Comparison of ENCODE assay signal across 9 cellular contexts in the genomic region with DNA sequence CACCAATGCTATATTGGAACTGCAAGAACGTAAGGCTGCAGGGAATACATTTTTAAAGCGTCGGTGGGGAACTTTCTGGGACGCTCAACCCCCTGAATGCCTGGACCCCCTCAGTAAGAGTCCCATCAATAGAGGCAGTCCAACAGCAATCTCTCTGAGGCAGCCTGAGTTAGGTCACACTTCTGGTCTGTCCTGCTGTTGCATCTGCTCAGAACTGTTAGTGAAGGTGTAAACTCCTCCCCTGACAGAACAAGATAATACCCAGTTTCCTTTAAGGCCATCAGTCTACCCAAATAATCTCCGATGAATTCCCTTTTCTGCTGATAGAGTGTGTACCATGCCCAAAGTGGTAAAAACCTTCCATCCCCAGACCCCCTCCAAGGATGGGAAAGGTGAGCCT. TPM values are rescaled to one million over a fixed set of nuclear protein-coding genes. Genes with fewer than 3 reads are reported as not detected.
DNase-seq lines count a peak whose midpoint lies in the region; ATAC-seq and TF ChIP-seq lines count a peak whose summit lies in the region.
"Had no signal": no experiment of that assay in that cellular context is flagged by ENCODE, and none has a peak within 500 bp of the region (broad histone marks: within the 10 kb centered on the region; RNA-seq: fewer than 3 reads in every experiment).

No MANE protein-coding gene starts in this region.

- intact Hi-C loops in HCT116 (cut with micrococcal nuclease): no loop called here

- no peak for TF ChIP-seq POLR2A in HCT116 (IDR thresholded peaks at IDR 0.05; ENCODE audit: borderline replicate concordance, extremely low read depth, insufficient read depth, insufficient read length)

- DNase-seq in HCT116 (ENCODE audit: low read depth, low spot score) (no peak), fibroblast of pulmonary artery (ENCODE audit: low read depth) (no peak), skeletal muscle cell (ENCODE audit: low read depth) (no peak), NCI-H1105 treated with DMSO at 0.1 percent for 48 hours (lab: John Stamatoyannopoulos, UW) (no peak), SIG-M5 treated with dmso at 0.1 percent for 504 hours (lab: John Stamatoyannopoulos, UW; ENCODE audit: unreplicated experiment) (no peak)
- DNase-seq: NCI-H1694 had no signal

- H3K4me2 ChIP-seq in HCT116 (ENCODE audit: low read length): peak overlapping the region; percentile 89

- RAD21 ChIA-PET in HCT116 (lab: Charles Lee; ENCODE audit: low non-redundant PET in 1 of 2, low total read pairs in 2 of 2, uncharacterized antibody in 2 of 2, unreplicated experiment in 2 of 2): no interaction called here

- TF ChIP-seq CTCF in HCT116 (IDR thresholded peaks at IDR 0.05 in 2 of 3, conservative IDR thresholded peaks at IDR 0.05 in 1 of 3; ENCODE audit: borderline replicate concordance in 1 of 3, insufficient read depth in 1 of 3, low read depth in 2 of 3, low read length in 2 of 3) (no peak), fibroblast of pulmonary artery (IDR thresholded peaks at IDR 0.05; ENCODE audit: low read length, missing control alignments) (no peak)

- CTCF ChIA-PET in HCT116 (lab: Charles Lee): no interaction called here

- ATAC-seq in HCT116 (no peak), SK-N-SH treated with all-trans-retinoic acid at 6 μM for 48 hours (0 out of 3 replicates have a peak, but pooled peaks have one; percentile 5), HG03521 (IDR thresholded peaks at IDR 0.05; ENCODE audit: unreplicated experiment) (no peak), HG02610 (IDR thresholded peaks at IDR 0.05; ENCODE audit: unreplicated experiment) (no peak)

- H3K9ac ChIP-seq in HCT116 (ENCODE audit: low read length): peak overlapping the region; percentile 73

- no peaks in the 10 kb centered on the region for H3K9me3 ChIP-seq in HCT116 (ENCODE audit: control insufficient read depth in 1 of 2, insufficient read depth in 1 of 2, low read depth in 1 of 2, low read length in 2 of 2)

- H3K4me1 ChIP-seq in HCT116 (ENCODE audit: control insufficient read depth in 1 of 2, insufficient read depth in 2 of 2, low read length in 2 of 2): peaks cover 4 to 13% of the 10 kb centered on the region in 2 experiments; a peak in 2 of 4 replicates

- TF ChIP-seq RAD21 in HCT116 (IDR thresholded peaks at IDR 0.05; ENCODE audit: low read depth): no peak

- H3K4me3 ChIP-seq in HCT116 (replicated peaks in 1 of 2; ENCODE audit: low read depth in 1 of 2, low read length in 2 of 2): peak overlapping the region; percentile 77 to 100
- peak overlapping the region; percentile 98 for H3K4me3 ChIP-seq in fibroblast of pulmonary artery (replicated peaks; ENCODE audit: low read depth, low read length)
- peak overlapping the region; percentile 71 for H3K4me3 ChIP-seq in skeletal muscle cell (ENCODE audit: low read depth, low read length)

- no TSS peak for BruUV-seq in HCT116 (replicated peaks; lab: Mats Ljungman, UMichigan)

- H3K36me3 ChIP-seq in HCT116 (ENCODE audit: control insufficient read depth in 1 of 2, insufficient read depth in 2 of 2, low read length in 2 of 2): no peaks in the 10 kb centered on the region

- H4K20me1 ChIP-seq in HCT116 (ENCODE audit: insufficient read depth): no peaks in the 10 kb centered on the region

- no peaks in the 10 kb centered on the region for H3K27me3 ChIP-seq in HCT116 (ENCODE audit: insufficient read depth, low read length)

- POLR2A ChIA-PET in HCT116 (lab: Charles Lee): no interaction called here

- H3K9me2 ChIP-seq in HCT116 (ENCODE audit: insufficient read depth): no peaks in the 10 kb centered on the region

- H3K27ac ChIP-seq in HCT116 (ENCODE audit: low read depth, low read length): no peak overlapping the region

- no peak overlapping the region for H2AFZ ChIP-seq in HCT116 (ENCODE audit: low read depth, low read length, poor library complexity, severe bottlenecking)

- peaks cover 39% of the 10 kb centered on the region for H3K79me2 ChIP-seq in HCT116 (ENCODE audit: insufficient read depth, low read length)

TF ChIP-seq in HCT116, 20 proteins besides CTCF, POLR2A, EP300 and RAD21 (continues in another document):
- TF ChIP-seq ELF1 (IDR thresholded peaks at IDR 0.05; ENCODE audit: borderline replicate concordance, low read depth) (no peak), SIN3A (IDR thresholded peaks at IDR 0.05; ENCODE audit: low read depth) (no peak), YY1 (IDR thresholded peaks at IDR 0.05; ENCODE audit: extremely low read depth, insufficient replicate concordance, low read depth, low read length) (no peak), EGR1 (IDR thresholded peaks at IDR 0.05; ENCODE audit: low read depth) (no peak), POLR2AphosphoS5 (IDR thresholded peaks at IDR 0.05; ENCODE audit: low read depth, low read length) (no peak), CEBPB (IDR thresholded peaks at IDR 0.05; ENCODE audit: low read depth) (no peak), ZFX (IDR thresholded peaks at IDR 0.05) (no peak), ZNF274 (IDR thresholded peaks at IDR 0.05; ENCODE audit: low read depth, low read length) (no peak), EZH2 (IDR thresholded peaks at IDR 0.05) (no peak), SRF (IDR thresholded peaks at IDR 0.05; ENCODE audit: low read depth) (no peak), EZH2phosphoT487 (IDR thresholded peaks at IDR 0.05; ENCODE audit: borderline replicate concordance) (no peak), FOSL1 (IDR thresholded peaks at IDR 0.05; ENCODE audit: low read depth) (no peak), CBX3 (IDR thresholded peaks at IDR 0.05; ENCODE audit: low read depth) (no peak), TCF7L2 (IDR thresholded peaks at IDR 0.05; ENCODE audit: borderline replicate concordance, extremely low read depth, insufficient read depth, insufficient read length) (no peak)
- TF ChIP-seq, protein P1, sequence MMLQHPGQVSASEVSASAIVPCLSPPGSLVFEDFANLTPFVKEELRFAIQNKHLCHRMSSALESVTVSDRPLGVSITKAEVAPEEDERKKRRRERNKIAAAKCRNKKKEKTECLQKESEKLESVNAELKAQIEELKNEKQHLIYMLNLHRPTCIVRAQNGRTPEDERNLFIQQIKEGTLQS (IDR thresholded peaks at IDR 0.05): no peak
- TF ChIP-seq, protein P2, sequence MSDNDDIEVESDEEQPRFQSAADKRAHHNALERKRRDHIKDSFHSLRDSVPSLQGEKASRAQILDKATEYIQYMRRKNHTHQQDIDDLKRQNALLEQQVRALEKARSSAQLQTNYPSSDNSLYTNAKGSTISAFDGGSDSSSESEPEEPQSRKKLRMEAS (IDR thresholded peaks at IDR 0.05): no peak

TF ChIP-seq in SK-N-SH treated with all-trans-retinoic acid at 6 μM for 48 hours, 23 proteins besides CTCF, POLR2A, EP300 and RAD21:
- TF ChIP-seq, protein P3, sequence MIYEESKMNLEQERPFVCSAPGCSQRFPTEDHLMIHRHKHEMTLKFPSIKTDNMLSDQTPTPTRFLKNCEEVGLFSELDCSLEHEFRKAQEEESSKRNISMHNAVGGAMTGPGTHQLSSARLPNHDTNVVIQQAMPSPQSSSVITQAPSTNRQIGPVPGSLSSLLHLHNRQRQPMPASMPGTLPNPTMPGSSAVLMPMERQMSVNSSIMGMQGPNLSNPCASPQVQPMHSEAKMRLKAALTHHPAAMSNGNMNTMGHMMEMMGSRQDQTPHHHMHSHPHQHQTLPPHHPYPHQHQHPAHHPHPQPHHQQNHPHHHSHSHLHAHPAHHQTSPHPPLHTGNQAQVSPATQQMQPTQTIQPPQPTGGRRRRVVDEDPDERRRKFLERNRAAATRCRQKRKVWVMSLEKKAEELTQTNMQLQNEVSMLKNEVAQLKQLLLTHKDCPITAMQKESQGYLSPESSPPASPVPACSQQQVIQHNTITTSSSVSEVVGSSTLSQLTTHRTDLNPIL (CRISPR knock-in tag; IDR thresholded peaks at IDR 0.05; ENCODE audit: low read depth): no peak
- TF ChIP-seq SNAI2 (CRISPR knock-in tag; IDR thresholded peaks at IDR 0.05): no peak
- no peak for TF ChIP-seq ESRRG (CRISPR knock-in tag; IDR thresholded peaks at IDR 0.05)
- TF ChIP-seq ZFP3 (CRISPR knock-in tag; IDR thresholded peaks at IDR 0.05): no peak
- no peak for TF ChIP-seq GLIS3 (CRISPR knock-in tag; IDR thresholded peaks at IDR 0.05)
- TF ChIP-seq, protein P4, sequence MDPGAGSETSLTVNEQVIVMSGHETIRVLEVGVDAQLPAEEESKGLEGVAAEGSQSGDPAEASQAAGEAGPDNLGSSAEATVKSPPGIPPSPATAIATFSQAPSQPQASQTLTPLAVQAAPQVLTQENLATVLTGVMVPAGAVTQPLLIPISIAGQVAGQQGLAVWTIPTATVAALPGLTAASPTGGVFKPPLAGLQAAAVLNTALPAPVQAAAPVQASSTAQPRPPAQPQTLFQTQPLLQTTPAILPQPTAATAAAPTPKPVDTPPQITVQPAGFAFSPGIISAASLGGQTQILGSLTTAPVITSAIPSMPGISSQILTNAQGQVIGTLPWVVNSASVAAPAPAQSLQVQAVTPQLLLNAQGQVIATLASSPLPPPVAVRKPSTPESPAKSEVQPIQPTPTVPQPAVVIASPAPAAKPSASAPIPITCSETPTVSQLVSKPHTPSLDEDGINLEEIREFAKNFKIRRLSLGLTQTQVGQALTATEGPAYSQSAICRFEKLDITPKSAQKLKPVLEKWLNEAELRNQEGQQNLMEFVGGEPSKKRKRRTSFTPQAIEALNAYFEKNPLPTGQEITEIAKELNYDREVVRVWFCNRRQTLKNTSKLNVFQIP (CRISPR knock-in tag; IDR thresholded peaks at IDR 0.05; ENCODE audit: borderline replicate concordance, low read depth): no peak
- no peak for TF ChIP-seq OSR1 (CRISPR knock-in tag; IDR thresholded peaks at IDR 0.05)
- TF ChIP-seq TOX (CRISPR knock-in tag; IDR thresholded peaks at IDR 0.05; ENCODE audit: borderline replicate concordance): no peak
- no peak for TF ChIP-seq ZNF565 (CRISPR knock-in tag; conservative IDR thresholded peaks at IDR 0.05; ENCODE audit: low read depth)
- TF ChIP-seq ZFP30 (CRISPR knock-in tag; IDR thresholded peaks at IDR 0.05): no peak
- no peak for TF ChIP-seq ZNF70 (CRISPR knock-in tag; IDR thresholded peaks at IDR 0.05)
- TF ChIP-seq ARNTL (CRISPR knock-in tag; IDR thresholded peaks at IDR 0.05; ENCODE audit: borderline replicate concordance, low read depth): no peak
- TF ChIP-seq BACH2 (CRISPR knock-in tag; IDR thresholded peaks at IDR 0.05; ENCODE audit: borderline replicate concordance): no peak
- TF ChIP-seq ISL1 (CRISPR knock-in tag; IDR thresholded peaks at IDR 0.05): no peak

RNA-seq across cellular contexts. Expression of a gene that starts 1.1 kb away (rescaled TPM):
- 23.0 TPM for total RNA-seq in HCT116 (2021; ENCODE audit: unreplicated experiment)
- 6.4 and 8.4 TPM in 2 replicates for polyA plus RNA-seq in HCT116 (2012)
